In genomic region chr6:33848498-33848897, GRCh38 we compare ENCODE assay signal across 26 cellular contexts. TPM values are rescaled to one million over a fixed set of nuclear protein-coding genes. Genes with fewer than 3 reads are reported as not detected.
"Had no signal": no experiment of that assay in that cellular context is flagged by ENCODE, and none has a peak within 500 bp of the region (broad histone marks: within the 10 kb centered on the region; RNA-seq: fewer than 3 reads in every experiment).

No MANE protein-coding gene starts in this region.

- H3K27ac Mint-ChIP-seq: activated CD4-positive, alpha-beta T cell treated with anti-CD3 and anti-CD28 coated beads, Interleukin-2, amount 10 ng/mL, durations not matched to agents 24 days and 14 days; activated CD8-positive, alpha-beta T cell treated with anti-CD3 and anti-CD28 coated beads, Interleukin-2, amount 10 ng/mL, durations not matched to agents 7 days and 5 days; activated T-cell treated with anti-CD3 and anti-CD28 coated beads, Interleukin-2, amount 50 U/mL, for 24 hours; progenitor cell of endocrine pancreas; stimulated activated naive CD8-positive, alpha-beta T cell treated with anti-CD3 and anti-CD28 coated beads, Interleukin-15, amount 100 ng/mL, for 72 hours had no signal

- H3K9me3 ChIP-seq: ascending aorta, gastrocnemius medialis, heart left ventricle, left ventricle myocardium inferior had no signal

- H3K4me3 ChIP-seq: ascending aorta, gastrocnemius medialis, heart left ventricle, left ventricle myocardium inferior had no signal

- ATAC-seq: activated CD8-positive, alpha-beta T cell treated with anti-CD3 and anti-CD28 coated beads, Interleukin-2, amount 10 ng/mL, durations not matched to agents 7 days and 5 days; esophagus mucosa; gastrocnemius medialis; heart left ventricle; right cardiac atrium; stimulated activated naive CD8-positive, alpha-beta T cell treated with anti-CD3 and anti-CD28 coated beads, Interleukin-15, amount 100 ng/mL, for 72 hours had no signal

- DNase-seq: activated CD4-positive, alpha-beta T cell treated with anti-CD3 and anti-CD28 coated beads, Interleukin-2, amount 10 ng/mL, durations not matched to agents 24 days and 14 days; activated CD8-positive, alpha-beta T cell treated with anti-CD3 and anti-CD28 coated beads, Interleukin-2, amount 10 ng/mL, durations not matched to agents 7 days and 5 days; activated effector memory CD4-positive, alpha-beta T cell treated with Interleukin-2 at 50 U/mL for 16 hours; activated naive CD4-positive, alpha-beta T cell treated with anti-CD3 and anti-CD28 coated beads, Interleukin-2, amount 50 U/mL, for 16 hours; activated T-cell treated with anti-CD3 and anti-CD28 coated beads, Interleukin-2, amount 50 U/mL, for 24 hours; effector CD8-positive, alpha-beta T cell; gastrocnemius medialis; heart left ventricle; left ventricle myocardium inferior; mammary epithelial cell; stimulated activated naive CD8-positive, alpha-beta T cell treated with anti-CD3 and anti-CD28 coated beads, Interleukin-15, amount 100 ng/mL, for 72 hours; T1000; trophoblast cell had no signal

- H3K27me3 ChIP-seq: ascending aorta, gastrocnemius medialis had no signal

- H3K4me1 ChIP-seq: ascending aorta, gastrocnemius medialis, heart left ventricle had no signal

- H3K36me3 ChIP-seq: ascending aorta, gastrocnemius medialis, heart left ventricle, left ventricle myocardium inferior had no signal

- H3K9me3 Mint-ChIP-seq: activated CD4-positive, alpha-beta T cell treated with anti-CD3 and anti-CD28 coated beads, Interleukin-2, amount 10 ng/mL, durations not matched to agents 24 days and 14 days; activated T-cell treated with anti-CD3 and anti-CD28 coated beads, Interleukin-2, amount 50 U/mL, for 24 hours; central memory CD8-positive, alpha-beta T cell; stimulated activated naive CD8-positive, alpha-beta T cell treated with anti-CD3 and anti-CD28 coated beads, Interleukin-15, amount 100 ng/mL, for 72 hours had no signal

- H3K4me1 Mint-ChIP-seq: stimulated activated naive CD8-positive, alpha-beta T cell treated with anti-CD3 and anti-CD28 coated beads, Interleukin-15, amount 100 ng/mL, for 72 hours had no signal

- H3K4me3 Mint-ChIP-seq: activated CD4-positive, alpha-beta T cell treated with anti-CD3 and anti-CD28 coated beads, Interleukin-2, amount 10 ng/mL, durations not matched to agents 24 days and 14 days; activated CD8-positive, alpha-beta T cell treated with anti-CD3 and anti-CD28 coated beads, Interleukin-2, amount 10 ng/mL, durations not matched to agents 7 days and 5 days; activated T-cell treated with anti-CD3 and anti-CD28 coated beads, Interleukin-2, amount 50 U/mL, for 24 hours; central memory CD8-positive, alpha-beta T cell; stimulated activated naive CD8-positive, alpha-beta T cell treated with anti-CD3 and anti-CD28 coated beads, Interleukin-15, amount 100 ng/mL, for 72 hours had no signal

- H3K27ac ChIP-seq: ascending aorta, gastrocnemius medialis, heart left ventricle, left ventricle myocardium inferior had no signal

RNA-seq across cellular contexts. Expression of gene MLN, which starts 44.7 kb away (rescaled TPM):
- total RNA-seq: activated CD4-positive, alpha-beta T cell treated with anti-CD3 and anti-CD28 coated beads, Interleukin-2, amount 10 ng/mL, durations not matched to agents 24 days and 14 days; activated CD8-positive, alpha-beta T cell treated with anti-CD3 and anti-CD28 coated beads, Interleukin-2, amount 10 ng/mL, durations not matched to agents 7 days and 5 days; ascending aorta; esophagus mucosa; gastrocnemius medialis; heart left ventricle; kidney epithelial cell; left ventricle myocardium inferior; mammary epithelial cell; myocyte; omental fat pad; progenitor cell of endocrine pancreas; right cardiac atrium; skeletal muscle tissue; T-helper 1 cell treated with Interleukin-12 subunit alpha and Interleukin-12 subunit beta and Interleukin-4 antibody, amounts not matched to agents 30 ng/mL and 1 ng/mL, for 36 hours; temporal lobe had no signal
- polyA plus RNA-seq: adipose tissue, heart left ventricle, mammary epithelial cell, neural cell, right cardiac atrium had no signal
